In the genomic region with DNA sequence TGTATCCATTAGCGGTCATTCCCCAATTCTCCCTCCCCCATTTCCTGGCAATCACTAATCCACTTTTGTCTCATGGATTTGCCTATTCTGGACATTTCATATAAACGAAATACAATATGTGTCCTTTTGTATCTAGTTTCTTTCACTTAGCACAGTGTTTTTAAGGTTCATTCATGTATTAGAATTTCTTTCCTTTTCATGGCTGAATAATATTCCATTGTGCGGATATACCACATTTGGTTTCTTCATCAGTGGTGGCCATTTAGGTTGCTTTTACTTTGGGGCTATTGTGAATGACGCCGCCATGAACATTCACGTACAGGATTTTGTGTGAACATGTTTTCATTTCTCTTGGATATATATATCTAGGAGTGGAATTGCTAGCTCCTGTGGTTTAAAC, we compare ENCODE assay signal across 24 cellular contexts.
A peak's percentile ranks its signal among the peaks of the same experiment; 100 is the strongest.
DNase-seq lines count a peak whose midpoint lies in the region; ATAC-seq, FAIRE-seq and TF ChIP-seq lines count a peak whose summit lies in the region.
"Had no signal": no experiment of that assay in that cellular context is flagged by ENCODE, and none has a peak within 500 bp of the region (broad histone marks: within the 10 kb centered on the region; RNA-seq: fewer than 3 reads in every experiment).

No MANE protein-coding gene starts in this region.

- peak overlapping the region; percentile 87 for H2BK5ac ChIP-seq in IMR-90 (ENCODE audit: low read depth, low read length, poor library complexity, severe bottlenecking)

- TF ChIP-seq CTCF in cardiac muscle cell (IDR thresholded peaks at IDR 0.05; ENCODE audit: low read depth, low read length) = no peak
- no peak for TF ChIP-seq CTCF in IMR-90 (conservative IDR thresholded peaks at IDR 0.05; ENCODE audit: low read depth, low read length)
- no peak for TF ChIP-seq CTCF in astrocyte (IDR thresholded peaks at IDR 0.05; ENCODE audit: insufficient read depth, low read depth, low read length)
- no peak for TF ChIP-seq CTCF in thoracic aorta (IDR thresholded peaks at IDR 0.05)
- no peak for TF ChIP-seq CTCF in vagina (IDR thresholded peaks at IDR 0.05)

- H3K9me3 ChIP-seq in cardiac muscle cell (ENCODE audit: low read depth) = no peaks in the 10 kb centered on the region
- H3K9me3 ChIP-seq in right cardiac atrium (ENCODE audit: control insufficient read depth, low read length) = no peaks in the 10 kb centered on the region
- H3K9me3 ChIP-seq in IMR-90 (ENCODE audit: control insufficient read depth, insufficient read depth, low read length) = no peaks in the 10 kb centered on the region
- H3K9me3 ChIP-seq in astrocyte (ENCODE audit: insufficient read depth, low read depth, low read length) = no peaks in the 10 kb centered on the region
- no peaks in the 10 kb centered on the region for H3K9me3 ChIP-seq in thoracic aorta
- no peaks in the 10 kb centered on the region for H3K9me3 ChIP-seq in vagina
- H3K9me3 ChIP-seq: A549, BE2C, Peyer's patch had no signal

- H3K9ac ChIP-seq in IMR-90 (ENCODE audit: low read depth, low read length) (no peak overlapping the region), astrocyte (ENCODE audit: low read length) (no peak overlapping the region)

- H3K23ac ChIP-seq in IMR-90 (ENCODE audit: low read depth, low read length) = no peak overlapping the region; the same call in 1 of the 2 replicates

- ATAC-seq in right cardiac atrium (no peak), IMR-90 (ENCODE audit: low read depth) (no peak), thoracic aorta (ENCODE audit: insufficient number of reproducible peaks, low FRiP score, low read depth) (no peak)
- ATAC-seq: A549, GM12878 had no signal

- peaks cover 47% of the 10 kb centered on the region for H3K4me1 ChIP-seq in cardiac muscle cell (ENCODE audit: low read depth)
- peaks cover 25% of the 10 kb centered on the region for H3K4me1 ChIP-seq in right cardiac atrium (ENCODE audit: control insufficient read depth, insufficient read depth, low read length)
- peaks cover 41% of the 10 kb centered on the region for H3K4me1 ChIP-seq in IMR-90 (ENCODE audit: control insufficient read depth, insufficient read depth, low read length)
- H3K4me1 ChIP-seq in astrocyte (ENCODE audit: insufficient read depth, low read length) = peaks cover 56% of the 10 kb centered on the region
- peaks cover 51 to 97% of the 10 kb centered on the region in 2 donors for H3K4me1 ChIP-seq in thoracic aorta (ENCODE audit: control insufficient read depth in 1 of 2, low read depth in 2 of 2)
- H3K4me1 ChIP-seq in vagina = peaks cover 31% of the 10 kb centered on the region

- intact Hi-C loops in right cardiac atrium (cut with DNase I) = no loop called here
- intact Hi-C loops in IMR-90 (cut with micrococcal nuclease) = no loop called here
- intact Hi-C loops in vagina (cut with DNase I) = no loop called here

- dilution Hi-C loops in IMR-90 (cut with HindIII; ENCODE audit: low sequenced_read_pairs, unreplicated experiment) = no loop called here

- H4K8ac ChIP-seq in IMR-90 (ENCODE audit: low read depth in 2 of 2, low read length in 2 of 2) = no peak overlapping the region

- H3K36me3 ChIP-seq in cardiac muscle cell (peaks cover 18% of the 10 kb centered on the region), IMR-90 (ENCODE audit: control insufficient read depth, insufficient read depth, low read length) (peaks cover 27% of the 10 kb centered on the region), astrocyte (ENCODE audit: insufficient read depth, low read length) (peaks cover 58% of the 10 kb centered on the region), thoracic aorta (peaks cover 44% of the 10 kb centered on the region), vagina (no peaks in the 10 kb centered on the region)
- H3K36me3 ChIP-seq: BE2C had no signal

- WGBS in right cardiac atrium = 97% methylated on average over 6 of the region's 6 CpGs
- no CpG with 5 or more reads among the region's 6 CpGs for WGBS in IMR-90 (ENCODE audit: extremely low coverage in 2 of 2, insufficient read length in 1 of 2), 2 experiments

- H3K4me1 Mint-ChIP-seq in astrocyte (ENCODE audit: low read depth, unreplicated experiment) = peaks cover 64% of the 10 kb centered on the region
- H3K4me1 Mint-ChIP-seq: IgD-negative memory B cell had no signal

- no peak overlapping the region for H4K5ac ChIP-seq in IMR-90 (ENCODE audit: low read depth, low read length)

- no peak for TF ChIP-seq RAD21 in IMR-90 (IDR thresholded peaks at IDR 0.05; ENCODE audit: low read length)

- H3K4me2 ChIP-seq in IMR-90 (ENCODE audit: low read depth, low read length) (no peak overlapping the region), astrocyte (ENCODE audit: low read length) (no peak overlapping the region)
- H3K4me2 ChIP-seq: A549 had no signal

- no peak overlapping the region for H3K4me3 Mint-ChIP-seq in astrocyte (ENCODE audit: unreplicated experiment)
- H3K4me3 Mint-ChIP-seq: CD4-positive, alpha-beta T cell; IgD-negative memory B cell had no signal

- H2BK15ac ChIP-seq in IMR-90 (ENCODE audit: low read depth, low read length) = no peak overlapping the region; the same call in 2 of the 3 replicates

- peaks cover 35 to 86% of the 10 kb centered on the region in 2 experiments for H3K79me1 ChIP-seq in IMR-90 (ENCODE audit: low read depth in 1 of 2, low read length in 2 of 2)

- no peaks in the 10 kb centered on the region for H3K27me3 ChIP-seq in cardiac muscle cell
- no peaks in the 10 kb centered on the region for H3K27me3 ChIP-seq in right cardiac atrium (ENCODE audit: control insufficient read depth, insufficient read depth)
- no peaks in the 10 kb centered on the region for H3K27me3 ChIP-seq in IMR-90 (ENCODE audit: control insufficient read depth, insufficient read depth, low read length)
- H3K27me3 ChIP-seq in astrocyte (ENCODE audit: insufficient read depth, low read length) = no peaks in the 10 kb centered on the region
- no peaks in the 10 kb centered on the region for H3K27me3 ChIP-seq in thoracic aorta (replicated peaks; ENCODE audit: insufficient read depth)
- H3K27me3 ChIP-seq in vagina = no peaks in the 10 kb centered on the region
- H3K27me3 ChIP-seq: BE2C, Peyer's patch had no signal

- H4K91ac ChIP-seq in IMR-90 (ENCODE audit: insufficient read depth, low read depth, low read length) = no peak overlapping the region

- CTCF ChIA-PET in IMR-90 (lab: Yijun Ruan, JAX) = interaction anchor here (0.6 kb wide), 1 partner anchor 140 kb away, joined by 3 read pairs; no protein-coding TSS in a partner anchor

- H3K27ac ChIP-seq in cardiac muscle cell (peak overlapping the region; percentile 90), right cardiac atrium (ENCODE audit: low read length) (no peak overlapping the region), IMR-90 (ENCODE audit: insufficient read depth, low read length) (no peak overlapping the region), astrocyte (ENCODE audit: low read depth, low read length) (peak overlapping the region; percentile 99), thoracic aorta (peak overlapping the region; percentile 88 to 92), vagina (no peak overlapping the region)
- H3K27ac ChIP-seq: A549, Peyer's patch had no signal

- no peak overlapping the region for H2BK120ac ChIP-seq in IMR-90 (ENCODE audit: low read depth, low read length)

- no peak overlapping the region for H2AK9ac ChIP-seq in IMR-90 (replicated peaks; ENCODE audit: low read depth, low read length, poor library complexity)

- H3K4me3 ChIP-seq in cardiac muscle cell = no peak overlapping the region
- H3K4me3 ChIP-seq in right cardiac atrium (ENCODE audit: low read length) = no peak overlapping the region
- no peak overlapping the region for H3K4me3 ChIP-seq in IMR-90 (ENCODE audit: insufficient read depth, low read depth, low read length)
- no peak overlapping the region for H3K4me3 ChIP-seq in astrocyte (ENCODE audit: insufficient read depth, low read depth, low read length)
- no peak overlapping the region for H3K4me3 ChIP-seq in thoracic aorta
- no peak overlapping the region for H3K4me3 ChIP-seq in vagina
- H3K4me3 ChIP-seq: A549, GM12878, Peyer's patch had no signal

- H3K14ac ChIP-seq in IMR-90 (replicated peaks; ENCODE audit: low read depth, low read length) = no peak overlapping the region

- H3K56ac ChIP-seq in IMR-90 (ENCODE audit: extremely low read depth, insufficient read depth, low read length) = no peak overlapping the region

- peaks cover 55% of the 10 kb centered on the region for H3K36me3 Mint-ChIP-seq in astrocyte (ENCODE audit: low read depth, unreplicated experiment)
- H3K36me3 Mint-ChIP-seq: IgD-negative memory B cell had no signal

- POLR2A ChIA-PET in IMR-90 (lab: Charles Lee; ENCODE audit: unreplicated experiment) = no interaction called here

- in situ Hi-C loops in IMR-90 (cut with MboI; ENCODE audit: low sequenced_read_pairs) = no loop called here

- H4K20me1 ChIP-seq in IMR-90 (ENCODE audit: insufficient read depth, low read length) = peaks cover 3% of the 10 kb centered on the region; the same call in 1 of the 2 replicates
- no peaks in the 10 kb centered on the region for H4K20me1 ChIP-seq in astrocyte (ENCODE audit: insufficient read depth, low read length)

- H3K9me1 ChIP-seq in IMR-90 (ENCODE audit: insufficient read depth, low read length) = peaks cover 45% of the 10 kb centered on the region

- H2AFZ ChIP-seq in IMR-90 (replicated peaks; ENCODE audit: low read length, poor library complexity) (no peak overlapping the region), astrocyte (ENCODE audit: low read depth, low read length) (no peak overlapping the region)

- H3K9me3 Mint-ChIP-seq in astrocyte (ENCODE audit: unreplicated experiment) = peaks cover 5% of the 10 kb centered on the region
- H3K9me3 Mint-ChIP-seq: CD4-positive, alpha-beta T cell had no signal

- H3K27me3 Mint-ChIP-seq in astrocyte (ENCODE audit: low read depth, unreplicated experiment) = no peaks in the 10 kb centered on the region
- H3K27me3 Mint-ChIP-seq: CD4-positive, alpha-beta T cell; IgD-negative memory B cell had no signal

- peak overlapping the region; percentile 40; the same call in 1 of the 2 replicates for H3K4ac ChIP-seq in IMR-90 (ENCODE audit: low read depth, low read length)

- DNase-seq in cardiac muscle cell (ENCODE audit: low read depth in 1 of 2, low spot score in 1 of 2) (no peak), right cardiac atrium (no peak), IMR-90 (no peak), astrocyte (ENCODE audit: low read depth) (no peak), thoracic aorta (ENCODE audit: low spot score) (no peak), mucosa of gallbladder (ENCODE audit: low spot score) (no peak), vagina (ENCODE audit: extremely low spot score in 2 of 2) (no peak), SHP77 (lab: John Stamatoyannopoulos, UW) (no peak)
- DNase-seq: BE2C; CD4-positive, alpha-beta T cell; DND-41; GOT3; Karpas-422; MV-4-11; NCI-H1105 treated with DMSO at 0.1 percent for 48 hours; NCI-H1694; NCI-H2081 treated with DMSO at 0.1 percent for 48 hours; NCI-H2171 treated with DMSO at 0.1 percent for 48 hours; NCI-H446; NCI-H526; Peyer's patch had no signal

- BruUV-seq in IMR-90 (replicated peaks; lab: Mats Ljungman, UMichigan) = no TSS peak

- no peak overlapping the region for H2AK5ac ChIP-seq in IMR-90 (ENCODE audit: low read depth, low read length)

- no peak overlapping the region for H3K18ac ChIP-seq in IMR-90 (ENCODE audit: low read depth, low read length)

- peak overlapping the region; percentile 98 for H3K27ac Mint-ChIP-seq in astrocyte (ENCODE audit: unreplicated experiment)
- H3K27ac Mint-ChIP-seq: IgD-negative memory B cell had no signal

- no peak for TF ChIP-seq POLR2A in IMR-90 (IDR thresholded peaks at IDR 0.05; ENCODE audit: low read depth, low read length)
- TF ChIP-seq POLR2A in vagina (IDR thresholded peaks at IDR 0.05) = no peak

- H3K79me2 ChIP-seq in astrocyte (ENCODE audit: insufficient read depth, low read length) = peaks cover 70% of the 10 kb centered on the region

- FAIRE-seq in astrocyte (lab: Jason Lieb, UNC) = no peak
- FAIRE-seq: A549, GM12878 had no signal

- no peak overlapping the region for H2BK20ac ChIP-seq in IMR-90 (ENCODE audit: low read depth, low read length)

Comparison
In these comparisons a context has a peak if more than half of its experiments do, and no peak if none do; other contexts are left out.
1. H3K27ac ChIP-seq: peak in cardiac muscle cell (single experiment), astrocyte (single experiment) and thoracic aorta (2 of 2); none in right cardiac atrium (single experiment), IMR-90 (single experiment) and vagina (single experiment).